35 cellular contexts compared by ENCODE assay signal in genomic region chr4:164772076-164772475, GRCh38. TPM values are rescaled to one million over a fixed set of nuclear protein-coding genes. Genes with fewer than 3 reads are reported as not detected.
"Had no signal": no experiment of that assay in that cellular context is flagged by ENCODE, and none has a peak within 500 bp of the region (broad histone marks: within the 10 kb centered on the region; RNA-seq: fewer than 3 reads in every experiment).

No MANE protein-coding gene starts in this region.

- H3K27ac ChIP-seq: adrenal gland, body of pancreas, esophagus muscularis mucosa, foreskin keratinocyte, gastroesophageal sphincter, heart right ventricle had no signal

- H3K9me3 ChIP-seq: adrenal gland, body of pancreas, esophagus muscularis mucosa, gastroesophageal sphincter, heart right ventricle had no signal

- H3K4me3 ChIP-seq: adrenal gland, body of pancreas, esophagus muscularis mucosa, gastroesophageal sphincter, heart right ventricle had no signal

- H3K36me3 ChIP-seq: adrenal gland, esophagus muscularis mucosa, gastroesophageal sphincter, heart right ventricle had no signal

- DNase-seq: activated CD4-positive, alpha-beta memory T cell treated with anti-CD3 and anti-CD28 coated beads, Interleukin-2, amount 10 ng/mL, durations not matched to agents 7 days and 5 days; activated CD4-positive, alpha-beta T cell treated with anti-CD3 and anti-CD28 coated beads for 1 hour; activated CD4-positive, alpha-beta T cell treated with anti-CD3 and anti-CD28 coated beads for 4 hours; activated CD4-positive, alpha-beta T cell treated with anti-CD3 and anti-CD28 coated beads, Interleukin-2, amount 10 ng/mL, durations not matched to agents 7 days and 5 days; activated CD4-positive, alpha-beta T cell treated with anti-CD3 and anti-CD28 coated beads, Interleukin-2, amount 50 U/mL, for 4 hours; activated CD8-positive, alpha-beta memory T cell treated with anti-CD3 and anti-CD28 coated beads, Interleukin-2, amount 50 U/mL, for 48 hours; activated gamma-delta T cell treated with Interleukin-2 at 50 U/mL for 16 hours; activated naive CD4-positive, alpha-beta T cell treated with Interleukin-2 at 50 U/mL for 16 hours; activated naive CD8-positive, alpha-beta T cell treated with anti-CD3 and anti-CD28 coated beads for 36 hours; activated naive CD8-positive, alpha-beta T cell treated with anti-CD3 and anti-CD28 coated beads, Interleukin-2, amount 50 U/mL, for 24 hours; activated T-cell treated with anti-CD3 and anti-CD28 coated beads for 4 hours; activated T-cell treated with anti-CD3 and anti-CD28 coated beads, Interleukin-2, amount 50 U/mL, for 24 hours; activated T-cell treated with anti-CD3 and anti-CD28 coated beads, Interleukin-2, amount 50 U/mL, for 72 hours; adrenal gland; amygdala; aorta; body of pancreas; caudate nucleus; cortex of kidney; dermis blood vessel endothelial cell; effector CD4-positive, alpha-beta T cell; effector memory CD8-positive, alpha-beta T cell; erythroblast; foreskin keratinocyte; heart right ventricle; T-cell; T-helper 9 cell had no signal

- H3K4me1 ChIP-seq: adrenal gland, esophagus muscularis mucosa, foreskin keratinocyte, gastroesophageal sphincter, heart right ventricle had no signal

- H3K36me3 Mint-ChIP-seq: activated naive CD4-positive, alpha-beta T cell treated with anti-CD3 and anti-CD28 coated beads, Interleukin-2, amount 50 U/mL, for 24 hours; activated naive CD8-positive, alpha-beta T cell treated with anti-CD3 and anti-CD28 coated beads for 36 hours; T-cell; WTC11 had no signal

- H3K4me3 Mint-ChIP-seq: activated CD4-positive, alpha-beta memory T cell treated with anti-CD3 and anti-CD28 coated beads, Interleukin-2, amount 10 ng/mL, durations not matched to agents 7 days and 5 days; activated CD4-positive, alpha-beta T cell treated with anti-CD3 and anti-CD28 coated beads, Interleukin-2, amount 10 ng/mL, durations not matched to agents 7 days and 5 days; activated naive CD4-positive, alpha-beta T cell treated with anti-CD3 and anti-CD28 coated beads, Interleukin-2, amount 50 U/mL, for 24 hours; activated naive CD8-positive, alpha-beta T cell treated with anti-CD3 and anti-CD28 coated beads for 36 hours; activated naive CD8-positive, alpha-beta T cell treated with anti-CD3 and anti-CD28 coated beads, Interleukin-2, amount 50 U/mL, for 24 hours; activated T-cell treated with anti-CD3 and anti-CD28 coated beads, Interleukin-2, amount 50 U/mL, for 24 hours; activated T-cell treated with anti-CD3 and anti-CD28 coated beads, Interleukin-2, amount 50 U/mL, for 72 hours; effector memory CD8-positive, alpha-beta T cell; T-cell; T-helper 1 cell treated with Interleukin-12 subunit alpha and Interleukin-12 subunit beta and Interleukin-4 antibody, amounts not matched to agents 30 μg/mL and 1 μg/mL, for 36 hours; WTC11 had no signal

- H3K27ac Mint-ChIP-seq: activated CD4-positive, alpha-beta memory T cell treated with anti-CD3 and anti-CD28 coated beads, Interleukin-2, amount 10 ng/mL, durations not matched to agents 7 days and 5 days; activated CD4-positive, alpha-beta T cell treated with anti-CD3 and anti-CD28 coated beads, Interleukin-2, amount 10 ng/mL, durations not matched to agents 7 days and 5 days; activated naive CD4-positive, alpha-beta T cell treated with anti-CD3 and anti-CD28 coated beads, Interleukin-2, amount 50 U/mL, for 24 hours; activated naive CD8-positive, alpha-beta T cell treated with anti-CD3 and anti-CD28 coated beads for 36 hours; activated naive CD8-positive, alpha-beta T cell treated with anti-CD3 and anti-CD28 coated beads, Interleukin-2, amount 50 U/mL, for 24 hours; activated T-cell treated with anti-CD3 and anti-CD28 coated beads, Interleukin-2, amount 50 U/mL, for 24 hours; activated T-cell treated with anti-CD3 and anti-CD28 coated beads, Interleukin-2, amount 50 U/mL, for 72 hours; effector memory CD8-positive, alpha-beta T cell; T-cell; T-helper 1 cell treated with Interleukin-12 subunit alpha and Interleukin-12 subunit beta and Interleukin-4 antibody, amounts not matched to agents 30 μg/mL and 1 μg/mL, for 36 hours; WTC11 had no signal

- H3K27me3 ChIP-seq: body of pancreas, esophagus muscularis mucosa had no signal

- H3K4me1 Mint-ChIP-seq: activated CD4-positive, alpha-beta memory T cell treated with anti-CD3 and anti-CD28 coated beads, Interleukin-2, amount 10 ng/mL, durations not matched to agents 7 days and 5 days; activated CD4-positive, alpha-beta T cell treated with anti-CD3 and anti-CD28 coated beads, Interleukin-2, amount 10 ng/mL, durations not matched to agents 7 days and 5 days; activated naive CD4-positive, alpha-beta T cell treated with anti-CD3 and anti-CD28 coated beads, Interleukin-2, amount 50 U/mL, for 24 hours; activated naive CD8-positive, alpha-beta T cell treated with anti-CD3 and anti-CD28 coated beads for 36 hours; activated naive CD8-positive, alpha-beta T cell treated with anti-CD3 and anti-CD28 coated beads, Interleukin-2, amount 50 U/mL, for 24 hours had no signal

- H3K27me3 Mint-ChIP-seq: activated naive CD4-positive, alpha-beta T cell treated with anti-CD3 and anti-CD28 coated beads, Interleukin-2, amount 50 U/mL, for 24 hours had no signal

- H3K9me3 Mint-ChIP-seq: activated CD4-positive, alpha-beta memory T cell treated with anti-CD3 and anti-CD28 coated beads, Interleukin-2, amount 10 ng/mL, durations not matched to agents 7 days and 5 days; activated CD4-positive, alpha-beta T cell treated with anti-CD3 and anti-CD28 coated beads, Interleukin-2, amount 10 ng/mL, durations not matched to agents 7 days and 5 days; activated naive CD4-positive, alpha-beta T cell treated with anti-CD3 and anti-CD28 coated beads, Interleukin-2, amount 50 U/mL, for 24 hours; activated naive CD8-positive, alpha-beta T cell treated with anti-CD3 and anti-CD28 coated beads for 36 hours; activated naive CD8-positive, alpha-beta T cell treated with anti-CD3 and anti-CD28 coated beads, Interleukin-2, amount 50 U/mL, for 24 hours; activated T-cell treated with anti-CD3 and anti-CD28 coated beads, Interleukin-2, amount 50 U/mL, for 24 hours; activated T-cell treated with anti-CD3 and anti-CD28 coated beads, Interleukin-2, amount 50 U/mL, for 72 hours; effector memory CD8-positive, alpha-beta T cell; T-cell; T-helper 1 cell treated with Interleukin-12 subunit alpha and Interleukin-12 subunit beta and Interleukin-4 antibody, amounts not matched to agents 30 μg/mL and 1 μg/mL, for 36 hours had no signal

- ATAC-seq: activated naive CD8-positive, alpha-beta T cell treated with anti-CD3 and anti-CD28 coated beads, Interleukin-2, amount 50 U/mL, for 24 hours; activated T-cell treated with anti-CD3 and anti-CD28 coated beads, Interleukin-2, amount 50 U/mL, for 72 hours; body of pancreas; effector memory CD8-positive, alpha-beta T cell; foreskin keratinocyte; gastroesophageal sphincter; heart right ventricle; T-cell; WTC11 had no signal

RNA-seq across cellular contexts. Expression of gene SMIM31, which starts 18.1 kb away (rescaled TPM):
- total RNA-seq: activated CD4-positive, alpha-beta memory T cell treated with anti-CD3 and anti-CD28 coated beads, Interleukin-2, amount 10 ng/mL, durations not matched to agents 7 days and 5 days; activated CD4-positive, alpha-beta T cell treated with anti-CD3 and anti-CD28 coated beads, Interleukin-2, amount 10 ng/mL, durations not matched to agents 7 days and 5 days; activated naive CD8-positive, alpha-beta T cell treated with anti-CD3 and anti-CD28 coated beads for 36 hours; activated T-cell treated with anti-CD3 and anti-CD28 coated beads, Interleukin-2, amount 50 U/mL, for 72 hours; adrenal gland; aorta; chondrocyte; dermis blood vessel endothelial cell; esophagus muscularis mucosa; foreskin keratinocyte; glomerular endothelial cell; heart right ventricle; T-cell; T-helper 2 cell treated with Interferon-gamma antibody and Interleukin-4, amounts not matched to agents 100 ng/mL and 5 ng/mL, for 36 hours; WTC11 had no signal
- polyA plus RNA-seq: adrenal gland, foreskin keratinocyte, heart right ventricle had no signal
